ENCODE assay signal across 7 cellular contexts in the genomic region with DNA sequence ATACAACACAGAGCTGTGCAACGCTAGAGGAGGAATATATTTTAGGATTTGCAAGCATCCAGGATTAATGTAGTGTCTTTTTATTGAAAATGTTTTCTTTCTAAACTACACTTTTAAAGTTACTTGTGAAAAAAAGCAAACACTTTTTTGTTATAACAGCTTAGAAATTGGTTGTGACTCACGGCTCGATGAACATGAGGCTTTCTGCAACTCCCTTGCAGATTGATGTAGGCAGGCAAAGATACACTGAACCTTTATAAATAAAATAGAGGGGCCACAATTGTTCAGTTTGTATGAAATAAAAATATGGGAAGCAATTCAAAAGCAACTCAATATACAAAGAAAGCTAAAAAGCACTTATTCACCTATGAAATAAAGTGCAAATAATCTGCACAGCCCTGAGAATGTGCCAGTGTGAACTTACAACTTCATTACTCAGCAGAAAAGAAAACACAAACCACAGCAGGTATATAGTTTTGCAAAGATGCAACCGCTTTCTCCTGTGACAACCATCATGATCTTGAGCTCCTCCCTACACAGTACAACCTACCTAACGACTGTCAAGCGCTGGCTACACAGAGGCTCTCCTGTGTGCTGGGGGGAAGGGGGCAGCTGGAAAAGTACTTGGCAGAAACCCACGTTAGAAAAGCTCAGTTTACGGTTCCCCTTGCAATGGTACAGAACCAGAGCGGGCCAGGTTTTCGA. TPM values are rescaled to one million over a fixed set of nuclear protein-coding genes. Genes with fewer than 3 reads are reported as not detected.
DNase-seq lines count a peak whose midpoint lies in the region; ATAC-seq and TF ChIP-seq lines count a peak whose summit lies in the region.

No MANE protein-coding gene starts in this region.

- H3K9me3 Mint-ChIP-seq in activated naive CD8-positive, alpha-beta T cell treated with anti-CD3 and anti-CD28 coated beads for 36 hours, result no peaks in the 10 kb centered on the region
- H3K9me3 Mint-ChIP-seq in stimulated activated effector memory CD8-positive, alpha-beta T cell treated with anti-CD3 and anti-CD28 coated beads, Interleukin-12 subunit alpha, Interleukin-12 subunit beta, amount 100 ng/mL, for 72 hours, result no peaks in the 10 kb centered on the region

- H3K4me3 ChIP-seq in HL-60 (replicated peaks; ENCODE audit: insufficient read depth, low read length) (peak overlapping the region; percentile 94), iPS-11a (ENCODE audit: low read depth, low read length) (peak overlapping the region; percentile 97)

- no peaks in the 10 kb centered on the region for H3K27me3 Mint-ChIP-seq in activated naive CD8-positive, alpha-beta T cell treated with anti-CD3 and anti-CD28 coated beads for 36 hours

- DNase-seq in HL-60 (ENCODE audit: low read depth in 1 of 2, low spot score in 1 of 2) (peak in 1 of 2 experiments; percentile 15), anterior cingulate cortex (lab: John Stamatoyannopoulos, UW) (no peak)
- peak; percentile 15 for DNase-seq in activated naive CD8-positive, alpha-beta T cell treated with anti-CD3 and anti-CD28 coated beads for 36 hours
- DNase-seq in stimulated activated effector memory CD8-positive, alpha-beta T cell treated with anti-CD3 and anti-CD28 coated beads, Interleukin-12 subunit alpha, Interleukin-12 subunit beta, amount 100 ng/mL, for 72 hours (ENCODE audit: low spot score in 2 of 2), result no peak
- DNase-seq in activated CD4-positive, alpha-beta T cell treated with anti-CD3 and anti-CD28 coated beads for 48 hours, result no peak

- peak; percentile 20 for ATAC-seq in GM18907 (IDR thresholded peaks at IDR 0.05; ENCODE audit: unreplicated experiment)
- ATAC-seq in stimulated activated effector memory CD8-positive, alpha-beta T cell treated with anti-CD3 and anti-CD28 coated beads, Interleukin-12 subunit alpha, Interleukin-12 subunit beta, amount 100 ng/mL, for 72 hours, result peak; percentile 47

- peak overlapping the region; percentile 90 for H3K27ac ChIP-seq in HL-60 (replicated peaks)

- H3K27me3 ChIP-seq in HL-60 (ENCODE audit: insufficient read depth, poor library complexity, severe bottlenecking), result no peaks in the 10 kb centered on the region

- TF ChIP-seq CTCF in HL-60 (IDR thresholded peaks at IDR 0.05; ENCODE audit: insufficient read depth, low read length), result no peak

- H3K4me3 Mint-ChIP-seq in activated naive CD8-positive, alpha-beta T cell treated with anti-CD3 and anti-CD28 coated beads for 36 hours, result peak overlapping the region; percentile 94
- H3K4me3 Mint-ChIP-seq in stimulated activated effector memory CD8-positive, alpha-beta T cell treated with anti-CD3 and anti-CD28 coated beads, Interleukin-12 subunit alpha, Interleukin-12 subunit beta, amount 100 ng/mL, for 72 hours, result peak overlapping the region; percentile 80

- H3K36me3 Mint-ChIP-seq in activated naive CD8-positive, alpha-beta T cell treated with anti-CD3 and anti-CD28 coated beads for 36 hours, result peaks cover 25% of the 10 kb centered on the region
- peaks cover 54% of the 10 kb centered on the region for H3K36me3 Mint-ChIP-seq in stimulated activated effector memory CD8-positive, alpha-beta T cell treated with anti-CD3 and anti-CD28 coated beads, Interleukin-12 subunit alpha, Interleukin-12 subunit beta, amount 100 ng/mL, for 72 hours

- H3K4me1 Mint-ChIP-seq in activated naive CD8-positive, alpha-beta T cell treated with anti-CD3 and anti-CD28 coated beads for 36 hours, result peaks cover 32% of the 10 kb centered on the region
- H3K4me1 Mint-ChIP-seq in stimulated activated effector memory CD8-positive, alpha-beta T cell treated with anti-CD3 and anti-CD28 coated beads, Interleukin-12 subunit alpha, Interleukin-12 subunit beta, amount 100 ng/mL, for 72 hours, result peaks cover 15% of the 10 kb centered on the region

- H3K27ac Mint-ChIP-seq in activated naive CD8-positive, alpha-beta T cell treated with anti-CD3 and anti-CD28 coated beads for 36 hours, result peak overlapping the region; percentile 92
- H3K27ac Mint-ChIP-seq in stimulated activated effector memory CD8-positive, alpha-beta T cell treated with anti-CD3 and anti-CD28 coated beads, Interleukin-12 subunit alpha, Interleukin-12 subunit beta, amount 100 ng/mL, for 72 hours, result peak overlapping the region; percentile 86

RNA-seq across cellular contexts. Expression of gene LUC7L, which starts 0.9 kb away (rescaled TPM):
- 10 to 100 TPM; 61.9 to 65.3 TPM for total RNA-seq in activated naive CD8-positive, alpha-beta T cell treated with anti-CD3 and anti-CD28 coated beads for 36 hours

RNA-seq across cellular contexts. Expression of gene FAM234A, which starts 6.3 kb away (rescaled TPM):
- total RNA-seq in activated naive CD8-positive, alpha-beta T cell treated with anti-CD3 and anti-CD28 coated beads for 36 hours, result 10 to 100 TPM; 20.9 to 24.1 TPM

RNA-seq across cellular contexts. Expression of gene RGS11, which starts 47.4 kb away (rescaled TPM):
- total RNA-seq in activated naive CD8-positive, alpha-beta T cell treated with anti-CD3 and anti-CD28 coated beads for 36 hours, result not detected

RNA-seq across cellular contexts. Expression of gene HBQ1, which starts 48.0 kb away (rescaled TPM):
- 1 to 10 TPM; 1.2 to 2.0 TPM for total RNA-seq in activated naive CD8-positive, alpha-beta T cell treated with anti-CD3 and anti-CD28 coated beads for 36 hours

RNA-seq across cellular contexts. Expression of gene HBA1, which starts 51.8 kb away (rescaled TPM):
- not detected for total RNA-seq in activated naive CD8-positive, alpha-beta T cell treated with anti-CD3 and anti-CD28 coated beads for 36 hours
